8 cellular contexts compared by ENCODE assay signal in genomic region chrX:134807039-134807729, GRCh38. TPM values are rescaled to one million over a fixed set of nuclear protein-coding genes. Genes with fewer than 3 reads are reported as not detected.
A peak's percentile ranks its signal among the peaks of the same experiment; 100 is the strongest.
DNase-seq lines count a peak whose midpoint lies in the region; ATAC-seq, FAIRE-seq and TF ChIP-seq lines count a peak whose summit lies in the region.

No MANE protein-coding gene starts in this region.

- H4K8ac ChIP-seq in H1 (ENCODE audit: extremely low read depth, insufficient read depth, low read length): no peak overlapping the region
- peak overlapping the region; percentile 49 for H4K8ac ChIP-seq in mesenchymal stem cell (ENCODE audit: low read length)

- TF ChIP-seq EP300 in H1 (IDR thresholded peaks at IDR 0.05; ENCODE audit: borderline replicate concordance in 1 of 2, low read depth in 2 of 2, low read length in 2 of 2): no peak

- H2AFZ ChIP-seq in H1 (ENCODE audit: low read length): 0 out of 2 replicates have a peak overlapping the region, but pooled peaks have one; percentile 53
- no peak overlapping the region for H2AFZ ChIP-seq in mesenchymal stem cell (ENCODE audit: low read depth, low read length)

- no peak overlapping the region for H3K23ac ChIP-seq in H1 (ENCODE audit: insufficient read length)
- no peak overlapping the region for H3K23ac ChIP-seq in mesenchymal stem cell (ENCODE audit: low read length in 2 of 2)

- no peak overlapping the region for H3K56ac ChIP-seq in H1 (replicated peaks; ENCODE audit: insufficient read length, low read depth, low read length)

- H3K23me2 ChIP-seq in H1 (ENCODE audit: low read depth, low read length): no peaks in the 10 kb centered on the region

- no peak overlapping the region for H4K5ac ChIP-seq in H1 (ENCODE audit: insufficient read length, low read depth, low read length)

- H3K9me3 ChIP-seq in H1 (ENCODE audit: insufficient read depth in 2 of 2, low read depth in 1 of 2, low read length in 1 of 2) (no peaks in the 10 kb centered on the region), mesenchymal stem cell (ENCODE audit: control insufficient read depth, low read length) (no peaks in the 10 kb centered on the region)

- H3K27me3 ChIP-seq in H1 (replicated peaks in 1 of 4; ENCODE audit: control insufficient read depth in 3 of 4, extremely low read depth in 1 of 4, insufficient read depth in 3 of 4, low read length in 3 of 4) (no peaks in the 10 kb centered on the region), mesenchymal stem cell (ENCODE audit: control insufficient read depth in 1 of 2, insufficient read depth in 1 of 2, low read length in 2 of 2) (no peaks in the 10 kb centered on the region)

- H2BK15ac ChIP-seq in H1 (ENCODE audit: low read length) (no peak overlapping the region), mesenchymal stem cell (ENCODE audit: low read depth, poor library complexity, severe bottlenecking) (no peak overlapping the region)

- FAIRE-seq in H1 (lab: Jason Lieb, UNC): peak; percentile 93

- ATAC-seq in GM21367 (IDR thresholded peaks at IDR 0.05; ENCODE audit: unreplicated experiment): peak; percentile 78

- CTCF ChIA-PET in H1 (lab: Charles Lee; ENCODE audit: partially characterized antibody): no interaction called here

- H3K79me1 ChIP-seq in H1 (ENCODE audit: low read depth, low read length) (no peaks in the 10 kb centered on the region), mesenchymal stem cell (replicated peaks; ENCODE audit: low read length, poor library complexity, severe bottlenecking) (no peaks in the 10 kb centered on the region)

- peak in 1 of 2 experiments; percentile 80; a peak in 2 of 3 replicates for TF ChIP-seq POLR2A in H1 (IDR thresholded peaks at IDR 0.05; ENCODE audit: control extremely low read depth in 1 of 2, low read depth in 2 of 2, low read length in 2 of 2)

- TF ChIP-seq RAD21 in H1 (IDR thresholded peaks at IDR 0.05 in 1 of 2, conservative IDR thresholded peaks at IDR 0.05 in 1 of 2; ENCODE audit: low read depth in 2 of 2, low read length in 2 of 2): no peak

- H3K18ac ChIP-seq in H1 (ENCODE audit: extremely low read depth, low read length) (no peak overlapping the region; the same call in 1 of the 2 replicates), mesenchymal stem cell (ENCODE audit: low read depth in 1 of 2, low read length in 2 of 2) (peak overlapping the region; percentile 40 to 43)

- WGBS in H1 (ENCODE audit: extremely low coverage in 1 of 2, insufficient coverage in 1 of 2, insufficient read length in 1 of 2, insufficient replicate concordance in 2 of 2, low coverage in 1 of 2, low lambda C conversion rate in 2 of 2, missing lambda C conversion rate in 1 of 2), 2 experiments: 9% methylated on average over 24 of the region's 30 CpGs; no CpG with 5 or more reads in 1 of the 2 experiments
- 8% methylated on average over 25 of the region's 30 CpGs for WGBS in mesenchymal stem cell

- H3K36me3 ChIP-seq in H1 (ENCODE audit: control insufficient read depth in 2 of 4, insufficient read depth in 4 of 4, low read length in 3 of 4) (no peaks in the 10 kb centered on the region), mesenchymal stem cell (ENCODE audit: control insufficient read depth in 1 of 2, insufficient read depth in 2 of 2, low read depth in 1 of 2, low read length in 2 of 2) (no peaks in the 10 kb centered on the region)

- H3K4ac ChIP-seq in H1 (replicated peaks; ENCODE audit: insufficient read length, low read depth, low read length): no peak overlapping the region
- H3K4ac ChIP-seq in mesenchymal stem cell (ENCODE audit: low read depth in 1 of 2, low read length in 2 of 2): no peak overlapping the region

- H3K79me2 ChIP-seq in H1 (ENCODE audit: control insufficient read depth in 1 of 2, insufficient read depth in 2 of 2, low read length in 2 of 2): no peaks in the 10 kb centered on the region

- H3K4me2 ChIP-seq in H1 (ENCODE audit: insufficient read depth in 1 of 2, low read depth in 2 of 2, low read length in 2 of 2): peak overlapping the region; percentile 83 to 90
- H3K4me2 ChIP-seq in mesenchymal stem cell (ENCODE audit: low read length, poor library complexity, severe bottlenecking): peak overlapping the region; percentile 73

- H3K4me1 ChIP-seq in H1 (replicated peaks in 1 of 4; ENCODE audit: control insufficient read depth in 3 of 4, insufficient read depth in 4 of 4, low read length in 3 of 4) (peaks cover 0 to 7% (median 2%) of the 10 kb centered on the region in 4 experiments; a peak in 4 of 7 replicates), mesenchymal stem cell (ENCODE audit: control insufficient read depth, insufficient read depth, low read depth, low read length) (peaks cover 1% of the 10 kb centered on the region)

- POLR2A ChIA-PET in H1 (lab: Charles Lee; ENCODE audit: partially characterized antibody): interaction anchor here (0.7 to 0.8 kb wide), 2 partner anchors 11 to 377 kb away, joined by 3 read pairs; no protein-coding TSS in a partner anchor

- H2BK12ac ChIP-seq in H1 (ENCODE audit: low read depth, low read length) (no peak overlapping the region), mesenchymal stem cell (ENCODE audit: low read length in 2 of 2) (no peak overlapping the region)

- no peak for TF ChIP-seq CTCF in H1 (IDR thresholded peaks at IDR 0.05; ENCODE audit: control extremely low read depth in 1 of 3, insufficient read depth in 1 of 3, low read depth in 1 of 3, low read length in 3 of 3)

- no peak overlapping the region for H3K14ac ChIP-seq in H1 (ENCODE audit: insufficient read length)
- H3K14ac ChIP-seq in mesenchymal stem cell (ENCODE audit: low read length in 2 of 2): no peak overlapping the region

- no peak overlapping the region for H4K91ac ChIP-seq in H1 (replicated peaks; ENCODE audit: insufficient read length, low read length)
- H4K91ac ChIP-seq in mesenchymal stem cell (ENCODE audit: low read length): no peak overlapping the region

- H2AK5ac ChIP-seq in H1 (ENCODE audit: low read depth, low read length): no peak overlapping the region
- H2AK5ac ChIP-seq in mesenchymal stem cell (ENCODE audit: low read length, severe bottlenecking): no peak overlapping the region

- H2BK120ac ChIP-seq in H1 (replicated peaks; ENCODE audit: low read depth, low read length): no peak overlapping the region
- no peak overlapping the region for H2BK120ac ChIP-seq in mesenchymal stem cell (ENCODE audit: low read depth, low read length)

- peak; percentile 87 for DNase-seq in COR-L47 (lab: John Stamatoyannopoulos, UW)
- DNase-seq in HT1080 (ENCODE audit: low read depth): peak; percentile 79
- peak; percentile 79 for DNase-seq in NK-92 treated with Interleukin-12 subunit alpha and Interleukin-12 subunit beta, amount 100 ng/mL, for 24 hours (lab: John Stamatoyannopoulos, UW)
- peak in 2 of 3 experiments; percentile 51 to 59 for DNase-seq in activated CD8-positive, alpha-beta memory T cell treated with anti-CD3 and anti-CD28 coated beads for 48 hours (ENCODE audit: low read depth in 2 of 3, low spot score in 2 of 3)
- DNase-seq in H1 (ENCODE audit: low read depth in 1 of 2, low spot score in 2 of 2): peak in 1 of 2 experiments; percentile 67
- peak; percentile 92 for DNase-seq in mesenchymal stem cell
- DNase-seq in stimulated activated CD8-positive, alpha-beta memory T cell treated with anti-CD3 and anti-CD28 coated beads, Interleukin-12 subunit alpha, Interleukin-12 subunit beta, amount 100 ng/mL, for 24 hours (ENCODE audit: extremely low read depth): peak; percentile 58

- no peak overlapping the region for H2BK20ac ChIP-seq in H1 (ENCODE audit: low read length)

- H2BK5ac ChIP-seq in H1 (ENCODE audit: low read depth, low read length): no peak overlapping the region
- no peak overlapping the region for H2BK5ac ChIP-seq in mesenchymal stem cell (ENCODE audit: low read depth, low read length, poor library complexity, severe bottlenecking)

- H3K27ac ChIP-seq in H1 (ENCODE audit: low read depth, low read length) (peak overlapping the region; percentile 47; the same call in 1 of the 2 replicates), mesenchymal stem cell (ENCODE audit: low read length, poor library complexity, severe bottlenecking) (peak overlapping the region; percentile 23)

- H4K20me1 ChIP-seq in H1 (replicated peaks in 1 of 2; ENCODE audit: control insufficient read depth in 1 of 2, insufficient read depth in 2 of 2, low read length in 2 of 2): no peaks in the 10 kb centered on the region

- H3K4me3 ChIP-seq in H1 (ENCODE audit: extremely low read depth in 1 of 4, insufficient read depth in 2 of 4, low read depth in 3 of 4, low read length in 4 of 4) (peak overlapping the region; percentile 59 to 76 (median 60)), mesenchymal stem cell (ENCODE audit: insufficient read depth in 1 of 2, low read depth in 1 of 2, low read length in 2 of 2) (peak overlapping the region; percentile 50 to 90)

- peak overlapping the region in 3 of 4 experiments; percentile 45 to 64 (median 56); a peak in 6 of 7 replicates for H3K9ac ChIP-seq in H1 (replicated peaks in 1 of 4; ENCODE audit: extremely low read depth in 1 of 4, low read depth in 3 of 4, low read length in 3 of 4)
- peak overlapping the region; percentile 91 for H3K9ac ChIP-seq in mesenchymal stem cell (ENCODE audit: low read length)

TF ChIP-seq in H1, 55 proteins besides CTCF, POLR2A, EP300 and RAD21 (continues in another document):
- no peak for TF ChIP-seq RNF2 (IDR thresholded peaks at IDR 0.05; ENCODE audit: borderline replicate concordance, low read depth, low read length, missing control alignments, poor library complexity, severe bottlenecking)
- TF ChIP-seq JUND (IDR thresholded peaks at IDR 0.05; ENCODE audit: low read length): peak; percentile 91
- no peak for TF ChIP-seq NANOG (IDR thresholded peaks at IDR 0.05; ENCODE audit: insufficient read depth, low read depth, low read length, poor library complexity, severe bottlenecking)
- 0 out of 2 replicates have a peak, but pooled peaks have one; percentile 10 for TF ChIP-seq SP1 (IDR thresholded peaks at IDR 0.05; ENCODE audit: low read depth, low read length)
- peak; percentile 45 for TF ChIP-seq NRF1 (IDR thresholded peaks at IDR 0.05; ENCODE audit: low read depth, low read length)
- peak; percentile 24 for TF ChIP-seq KDM4A (IDR thresholded peaks at IDR 0.05; ENCODE audit: low read depth, low read length, severe bottlenecking)

RNA-seq across cellular contexts. Expression of gene PABIR2, which starts 10.2 kb away (rescaled TPM):
- total RNA-seq in HT1080 (2014; rRNA removed; shearing (Covaris generic)): 8.1 and 10.9 TPM in 2 replicates
- polyA plus RNA-seq in HT1080 (2015; cell fraction: cytosol; rRNA removed): 27.3 and 31.8 TPM in 2 replicates
- 50.4 and 55.0 TPM in 2 replicates for polyA plus RNA-seq in HT1080 (2015; cell fraction: nucleus; rRNA removed)
- 29.7 and 31.6 TPM in 2 replicates for total RNA-seq in H1 (2021; fragmentation: NEBNext Ultra II Directional; extraction: Animal tissue kit (Norgen Biotek cat#: 25700))
- 14.6 and 23.0 TPM in 2 replicates for polyA plus RNA-seq in H1 (2011; rRNA removed)
- 24.5 TPM for polyA plus RNA-seq in H1 (2011; cell fraction: cytosol; rRNA removed)
- 66.6 TPM for polyA plus RNA-seq in H1 (2011; cell fraction: nucleus; rRNA removed)
- polyA plus RNA-seq in H1 (2012, experiment 1 of 2): 32.8 to 40.5 TPM (median 38.4 TPM) in 4 replicates
- polyA plus RNA-seq in H1 (2012, experiment 2 of 2): 10.5 TPM
- polyA plus RNA-seq in H1 (2013, experiment 1 of 2): 20.3 TPM
- 17.5 TPM for polyA plus RNA-seq in H1 (2013, experiment 2 of 2)
- 27.4 and 36.0 TPM in 2 replicates for polyA minus RNA-seq in H1 (2011; rRNA and poly(A)+ RNA removed)
- 19.1 TPM for polyA minus RNA-seq in H1 (2011; cell fraction: cytosol; rRNA and poly(A)+ RNA removed)
- polyA minus RNA-seq in H1 (2011; cell fraction: nucleus; rRNA and poly(A)+ RNA removed): 25.2 TPM
- 10.0 TPM for polyA plus RNA-seq in mesenchymal stem cell (2013, experiment 1 of 2)
- 9.5 TPM for polyA plus RNA-seq in mesenchymal stem cell (2013, experiment 2 of 2)
